In the genomic region with DNA sequence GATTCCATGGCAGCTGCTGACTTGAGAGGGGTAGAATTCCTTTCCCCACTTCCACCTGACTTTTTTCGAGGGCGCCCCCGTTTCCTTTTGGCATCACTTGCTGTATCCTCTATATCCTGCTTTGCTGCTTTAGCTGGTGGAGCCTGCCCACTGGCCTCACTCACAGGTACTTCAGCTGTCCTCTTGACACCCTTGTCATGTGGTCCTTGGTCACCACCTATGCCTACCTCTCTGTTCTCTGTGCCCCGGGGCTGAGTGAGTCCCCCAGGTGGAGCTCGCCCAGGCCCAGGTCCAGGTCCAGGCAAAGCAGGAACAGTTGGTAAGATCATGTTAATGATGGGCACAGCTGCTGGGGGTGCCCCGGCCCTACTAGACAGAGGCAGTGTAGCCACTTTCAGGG, we compare ENCODE assay signal across 1 cellular context.
TF ChIP-seq lines count a peak whose summit lies in the region.

No MANE protein-coding gene starts in this region.

TF ChIP-seq in GM23338, 12 proteins besides CTCF, POLR2A, EP300 and RAD21:
- no peak for TF ChIP-seq ZNF331 (CRISPR knock-in tag; IDR thresholded peaks at IDR 0.05; ENCODE audit: low read depth)
- no peak for TF ChIP-seq REST (IDR thresholded peaks at IDR 0.05; ENCODE audit: unreplicated experiment)
- no peak for TF ChIP-seq EZH2 (IDR thresholded peaks at IDR 0.05; ENCODE audit: low read depth, unreplicated experiment)
- TF ChIP-seq ZNF114 (CRISPR knock-in tag; IDR thresholded peaks at IDR 0.05) = no peak
- TF ChIP-seq POLR2AphosphoS5 (IDR thresholded peaks at IDR 0.05; ENCODE audit: low read depth) = no peak
- no peak for TF ChIP-seq STAT1 (IDR thresholded peaks at IDR 0.05; ENCODE audit: unreplicated experiment)
- TF ChIP-seq EZH2phosphoT487 (IDR thresholded peaks at IDR 0.05; ENCODE audit: unreplicated experiment) = no peak
- TF ChIP-seq CREB1 (CRISPR knock-in tag; IDR thresholded peaks at IDR 0.05; ENCODE audit: low read depth) = no peak
- TF ChIP-seq, protein P1, sequence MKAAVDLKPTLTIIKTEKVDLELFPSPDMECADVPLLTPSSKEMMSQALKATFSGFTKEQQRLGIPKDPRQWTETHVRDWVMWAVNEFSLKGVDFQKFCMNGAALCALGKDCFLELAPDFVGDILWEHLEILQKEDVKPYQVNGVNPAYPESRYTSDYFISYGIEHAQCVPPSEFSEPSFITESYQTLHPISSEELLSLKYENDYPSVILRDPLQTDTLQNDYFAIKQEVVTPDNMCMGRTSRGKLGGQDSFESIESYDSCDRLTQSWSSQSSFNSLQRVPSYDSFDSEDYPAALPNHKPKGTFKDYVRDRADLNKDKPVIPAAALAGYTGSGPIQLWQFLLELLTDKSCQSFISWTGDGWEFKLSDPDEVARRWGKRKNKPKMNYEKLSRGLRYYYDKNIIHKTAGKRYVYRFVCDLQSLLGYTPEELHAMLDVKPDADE (IDR thresholded peaks at IDR 0.05) = no peak
- no peak for TF ChIP-seq ZNF462 (CRISPR knock-in tag; IDR thresholded peaks at IDR 0.05)
- TF ChIP-seq JUNB (IDR thresholded peaks at IDR 0.05; ENCODE audit: unreplicated experiment) = no peak
- TF ChIP-seq NANOG (IDR thresholded peaks at IDR 0.05; ENCODE audit: borderline replicate concordance) = no peak
